9 cellular contexts compared by ENCODE assay signal in genomic region chr2:38178556-38179419, GRCh38.
A peak's percentile ranks its signal among the peaks of the same experiment; 100 is the strongest.
DNase-seq lines count a peak whose midpoint lies in the region; ATAC-seq, FAIRE-seq and TF ChIP-seq lines count a peak whose summit lies in the region.
"Had no signal": no experiment of that assay in that cellular context is flagged by ENCODE, and none has a peak within 500 bp of the region (broad histone marks: within the 10 kb centered on the region; RNA-seq: fewer than 3 reads in every experiment).

No MANE protein-coding gene starts in this region.

- H3K36me3 ChIP-seq in GM12878 (ENCODE audit: control insufficient read depth in 2 of 2, insufficient read depth in 2 of 2, low read length in 1 of 2) (no peaks in the 10 kb centered on the region), BE2C (no peaks in the 10 kb centered on the region)

- ATAC-seq in HG03175 (IDR thresholded peaks at IDR 0.05; ENCODE audit: unreplicated experiment) (peak; percentile 60), GM12878 (peak; percentile 93), HG03139 (IDR thresholded peaks at IDR 0.05; ENCODE audit: unreplicated experiment) (no peak)
- no peak for ATAC-seq in naive thymus-derived CD8-positive, alpha-beta T cell

- H3K9ac ChIP-seq in GM12878 (ENCODE audit: control insufficient read depth, insufficient read depth, low read length) = no peak overlapping the region

- RAD21 ChIA-PET in GM12878 (lab: Charles Lee; ENCODE audit: unreplicated experiment) = interaction anchor here (0.9 kb wide), 1 partner anchor 32 kb away, joined by 3 read pairs; no protein-coding TSS in a partner anchor

- no peaks in the 10 kb centered on the region for H3K27me3 Mint-ChIP-seq in mesothelial cell of epicardium (ENCODE audit: low read depth)
- H3K27me3 Mint-ChIP-seq in activated CD4-positive, alpha-beta T cell treated with anti-CD3 and anti-CD28 coated beads, Interleukin-2, amount 10 ng/mL, durations not matched to agents 7 days and 5 days = peaks cover 44% of the 10 kb centered on the region
- peaks cover 4 to 20% (median 11%) of the 10 kb centered on the region in 5 donors for H3K27me3 Mint-ChIP-seq in naive thymus-derived CD8-positive, alpha-beta T cell

- H3K4me1 ChIP-seq in GM12878 (ENCODE audit: control insufficient read depth, insufficient read depth, low read length) = peaks cover 16% of the 10 kb centered on the region
- H3K4me1 ChIP-seq in BE2C = no peaks in the 10 kb centered on the region

- H4K20me1 ChIP-seq in GM12878 (ENCODE audit: control insufficient read depth, insufficient read depth) = no peaks in the 10 kb centered on the region

- no peak overlapping the region for H3K4me3 Mint-ChIP-seq in mesothelial cell of epicardium
- no peak overlapping the region for H3K4me3 Mint-ChIP-seq in activated CD4-positive, alpha-beta T cell treated with anti-CD3 and anti-CD28 coated beads, Interleukin-2, amount 10 ng/mL, durations not matched to agents 7 days and 5 days
- H3K4me3 Mint-ChIP-seq in naive thymus-derived CD8-positive, alpha-beta T cell = no peak overlapping the region

- peak overlapping the region; percentile 44 for H3K27ac ChIP-seq in GM12878 (ENCODE audit: control insufficient read depth, insufficient read depth)

- intact Hi-C loops in GM12878 (cut with micrococcal nuclease; ENCODE audit: unreplicated experiment) = loop anchor here (5.0 kb wide), 1 partner anchor 61 kb away; no protein-coding TSS in a partner anchor

- peak overlapping the region; percentile 85 for H3K27ac Mint-ChIP-seq in mesothelial cell of epicardium
- no peak overlapping the region for H3K27ac Mint-ChIP-seq in activated CD4-positive, alpha-beta T cell treated with anti-CD3 and anti-CD28 coated beads, Interleukin-2, amount 10 ng/mL, durations not matched to agents 7 days and 5 days
- no peak overlapping the region for H3K27ac Mint-ChIP-seq in naive thymus-derived CD8-positive, alpha-beta T cell

- TF ChIP-seq POLR2A in GM12878 (IDR thresholded peaks at IDR 0.05; ENCODE audit: low read depth, low read length) = no peak

- WGBS in GM12878 (ENCODE audit: insufficient coverage, insufficient replicate concordance, low lambda C conversion rate, missing lambda C conversion rate) = 32% methylated on average over 5 of the region's 5 CpGs

- CTCF ChIA-PET in GM10248 (lab: Yijun Ruan, JAX) = interaction anchor here (0.8 to 1.6 kb wide), 10 partner anchors 8 to 102 kb away, joined by 3 to 5 read pairs (median 3); partner anchors contain the start of gene CYP1B1
- CTCF ChIA-PET in GM12878 (lab: Yijun Ruan, JAX) = interaction anchor here (0.9 kb wide), 1 partner anchor 133 kb away, joined by 3 read pairs; no protein-coding TSS in a partner anchor
- CTCF ChIA-PET in activated CD4-positive, alpha-beta T cell treated with anti-CD3 and anti-CD28 coated beads, Interleukin-2, amount 10 ng/mL, durations not matched to agents 7 days and 5 days (lab: Charles Lee) = interaction anchor here (0.5 to 1.2 kb wide), 3 partner anchors 17 to 51 kb away, joined by 3 to 4 read pairs (median 4); no protein-coding TSS in a partner anchor

- POLR2A ChIA-PET in GM10248 (lab: Yijun Ruan, JAX) (interaction anchor here (0.5 kb wide), 1 partner anchor 567 kb away, joined by 4 read pairs; no protein-coding TSS in a partner anchor), GM12878 (lab: Charles Lee) (no interaction called here)
- POLR2A ChIA-PET in activated CD4-positive, alpha-beta T cell treated with anti-CD3 and anti-CD28 coated beads, Interleukin-2, amount 10 ng/mL, durations not matched to agents 7 days and 5 days (lab: Charles Lee) = no interaction called here
- POLR2A ChIA-PET in naive thymus-derived CD8-positive, alpha-beta T cell (lab: Charles Lee) = no interaction called here

- H3K27me3 ChIP-seq in GM12878 (replicated peaks in 1 of 2; ENCODE audit: control insufficient read depth in 2 of 2, insufficient read depth in 2 of 2, low read length in 1 of 2) (no peaks in the 10 kb centered on the region), BE2C (0 out of 2 replicates have a peak, but pooled peaks cover 3% of the 10 kb centered on the region)

- DNase-seq in GM10248 (ENCODE audit: extremely low spot score) = peak; percentile 27
- DNase-seq in GM12878 (ENCODE audit: low read depth, low spot score) = peak; percentile 68
- no peak for DNase-seq in mesothelial cell of epicardium (ENCODE audit: low spot score in 2 of 2, unreplicated experiment in 2 of 2)
- DNase-seq in BE2C = no peak
- DNase-seq in activated CD4-positive, alpha-beta T cell treated with anti-CD3 and anti-CD28 coated beads, Interleukin-2, amount 10 ng/mL, durations not matched to agents 7 days and 5 days = no peak
- DNase-seq in naive thymus-derived CD8-positive, alpha-beta T cell = no peak

- H3K4me2 ChIP-seq in GM12878 (ENCODE audit: control insufficient read depth, insufficient read depth) = 0 out of 2 replicates have a peak overlapping the region, but pooled peaks have one; percentile 23

- SMC1A ChIA-PET in GM12878 (lab: Charles Lee; ENCODE audit: uncharacterized antibody, unreplicated experiment) = interaction anchor here (0.7 to 1.0 kb wide), 4 partner anchors 33 to 95 kb away, joined by 3 to 5 read pairs (median 4); no protein-coding TSS in a partner anchor

- peak in 1 of 2 experiments; percentile 56; a peak in 1 of 4 replicates for TF ChIP-seq EP300 in GM12878 (IDR thresholded peaks at IDR 0.05; ENCODE audit: borderline replicate concordance in 1 of 2, control insufficient read depth in 1 of 2, low read depth in 2 of 2, low read length in 2 of 2)

- peaks cover 5% of the 10 kb centered on the region; the same call in 2 of the 3 replicates for H3K9me3 ChIP-seq in GM12878 (replicated peaks; ENCODE audit: control insufficient read depth, insufficient read depth, low read length)
- H3K9me3 ChIP-seq in BE2C = no peaks in the 10 kb centered on the region

- in situ Hi-C loops in GM12878 (cut with MboI) = no loop called here

- TF ChIP-seq CTCF in GM10248 (IDR thresholded peaks at IDR 0.05; ENCODE audit: control extremely low read depth, extremely low read depth, low read depth, missing control alignments) = no peak
- TF ChIP-seq CTCF in GM12878 (IDR thresholded peaks at IDR 0.05 in 2 of 3, conservative IDR thresholded peaks at IDR 0.05 in 1 of 3; ENCODE audit: control insufficient read depth in 2 of 3, extremely low read depth in 1 of 3, insufficient read depth in 1 of 3, low read depth in 3 of 3, low read length in 3 of 3) = no peak
- no peak for TF ChIP-seq CTCF in mesothelial cell of epicardium (IDR thresholded peaks at IDR 0.05; ENCODE audit: unreplicated experiment)
- TF ChIP-seq CTCF in BE2C (IDR thresholded peaks at IDR 0.05; ENCODE audit: low read depth, low read length) = no peak

- no peak overlapping the region for H3K4me3 ChIP-seq in GM12878
- no peak overlapping the region for H3K4me3 ChIP-seq in BE2C (ENCODE audit: low read depth, low read length)

- no peaks in the 10 kb centered on the region for H3K9me3 Mint-ChIP-seq in mesothelial cell of epicardium
- H3K9me3 Mint-ChIP-seq in activated CD4-positive, alpha-beta T cell treated with anti-CD3 and anti-CD28 coated beads, Interleukin-2, amount 10 ng/mL, durations not matched to agents 7 days and 5 days = no peaks in the 10 kb centered on the region
- H3K9me3 Mint-ChIP-seq in naive thymus-derived CD8-positive, alpha-beta T cell = no peaks in the 10 kb centered on the region

- H3K4me1 Mint-ChIP-seq in mesothelial cell of epicardium = peaks cover 70% of the 10 kb centered on the region
- H3K4me1 Mint-ChIP-seq in activated CD4-positive, alpha-beta T cell treated with anti-CD3 and anti-CD28 coated beads, Interleukin-2, amount 10 ng/mL, durations not matched to agents 7 days and 5 days = no peaks in the 10 kb centered on the region
- no peaks in the 10 kb centered on the region for H3K4me1 Mint-ChIP-seq in naive thymus-derived CD8-positive, alpha-beta T cell

- no peaks in the 10 kb centered on the region for H3K79me2 ChIP-seq in GM12878 (ENCODE audit: control insufficient read depth, insufficient read depth, low read length)

- no TSS peak for BruUV-seq in GM12878 (replicated peaks; lab: Mats Ljungman, UMichigan)

- peaks cover 1% of the 10 kb centered on the region for H3K36me3 Mint-ChIP-seq in mesothelial cell of epicardium
- H3K36me3 Mint-ChIP-seq in activated CD4-positive, alpha-beta T cell treated with anti-CD3 and anti-CD28 coated beads, Interleukin-2, amount 10 ng/mL, durations not matched to agents 7 days and 5 days (ENCODE audit: low read depth) = no peaks in the 10 kb centered on the region
- no peaks in the 10 kb centered on the region for H3K36me3 Mint-ChIP-seq in naive thymus-derived CD8-positive, alpha-beta T cell

- peak; percentile 59 for FAIRE-seq in GM12878 (lab: Jason Lieb, UNC)
- FAIRE-seq: bronchial epithelial cell had no signal

- no peak overlapping the region for H2AFZ ChIP-seq in GM12878 (ENCODE audit: control insufficient read depth, low read depth, low read length)

- no peak for TF ChIP-seq RAD21 in GM12878 (IDR thresholded peaks at IDR 0.05; ENCODE audit: insufficient read depth, low read depth, low read length)

TF ChIP-seq in GM12878, 131 proteins besides CTCF, POLR2A, EP300 and RAD21 (continues in another document):
- TF ChIP-seq TAF1 (IDR thresholded peaks at IDR 0.05; ENCODE audit: borderline replicate concordance, low read depth, low read length) = no peak
- no peak for TF ChIP-seq ZNF274 (IDR thresholded peaks at IDR 0.05; ENCODE audit: insufficient read depth, insufficient read length)
- 0 out of 2 replicates have a peak, but pooled peaks have one; percentile 29 for TF ChIP-seq NBN (IDR thresholded peaks at IDR 0.05)
- no peak for TF ChIP-seq BHLHE40 (IDR thresholded peaks at IDR 0.05; ENCODE audit: borderline replicate concordance in 1 of 2, low read depth in 2 of 2, low read length in 1 of 2)
- no peak for TF ChIP-seq ZBTB33 (IDR thresholded peaks at IDR 0.05)
- peak; percentile 46; the same call in 1 of the 2 replicates for TF ChIP-seq IRF4 (IDR thresholded peaks at IDR 0.05; ENCODE audit: low read depth, low read length)
- TF ChIP-seq TBL1XR1 (IDR thresholded peaks at IDR 0.05; ENCODE audit: low read depth, low read length) = peak; percentile 37; the same call in 1 of the 2 replicates
- TF ChIP-seq MTA2 (IDR thresholded peaks at IDR 0.05; ENCODE audit: low read depth) = peak; percentile 52; the same call in 1 of the 2 replicates

Comparison
In these comparisons a context has a peak if more than half of its experiments do, and no peak if none do; other contexts are left out.
1. DNase-seq: peak in GM10248 (single experiment) and GM12878 (single experiment); none in mesothelial cell of epicardium (0 of 2), BE2C (single experiment), activated CD4-positive, alpha-beta T cell treated with anti-CD3 and anti-CD28 coated beads, Interleukin-2, amount 10 ng/mL, durations not matched to agents 7 days and 5 days (single experiment) and naive thymus-derived CD8-positive, alpha-beta T cell (0 of 10).
2. ATAC-seq: peak in HG03175 (single experiment) and GM12878 (single experiment); none in HG03139 (single experiment) and naive thymus-derived CD8-positive, alpha-beta T cell (0 of 2).